ENCODE assay signal across 13 cellular contexts in the genomic region with DNA sequence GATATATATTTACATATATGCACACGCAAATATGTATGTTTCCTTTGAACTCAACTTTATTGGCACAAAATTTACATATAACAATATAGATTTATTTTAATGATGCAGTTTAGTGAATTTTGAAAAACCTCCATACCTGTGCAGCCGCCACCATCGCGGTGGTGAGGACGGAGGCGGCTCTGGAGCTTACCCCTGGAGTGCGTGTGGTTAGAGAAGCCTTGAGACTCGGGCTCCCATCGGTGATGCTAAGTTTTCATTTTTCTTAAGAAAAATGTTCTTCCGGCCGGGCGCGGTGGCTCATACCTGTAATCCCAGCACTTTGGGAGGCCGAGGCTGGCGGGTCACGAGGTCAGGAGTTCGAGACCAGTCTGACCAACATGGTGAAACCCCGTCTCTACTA. TPM values are rescaled to one million over a fixed set of nuclear protein-coding genes. Genes with fewer than 3 reads are reported as not detected.
DNase-seq lines count a peak whose midpoint lies in the region; ATAC-seq and TF ChIP-seq lines count a peak whose summit lies in the region.
"Had no signal": no experiment of that assay in that cellular context is flagged by ENCODE, and none has a peak within 500 bp of the region (broad histone marks: within the 10 kb centered on the region; RNA-seq: fewer than 3 reads in every experiment).

No MANE protein-coding gene starts in this region.

- H3K27ac ChIP-seq in breast epithelium: no peak overlapping the region
- H3K27ac ChIP-seq: SK-N-MC had no signal

- peak overlapping the region in 2 of 3 donors; percentile 57 to 78 for H3K4me3 ChIP-seq in breast epithelium
- H3K4me3 ChIP-seq: SK-N-MC had no signal

- no TSS peak for BruUV-seq in MCF 10A (replicated peaks; lab: Mats Ljungman, UMichigan)

- no peaks in the 10 kb centered on the region for H3K9me3 Mint-ChIP-seq in MCF 10A (ENCODE audit: unreplicated experiment)
- H3K9me3 Mint-ChIP-seq in naive thymus-derived CD8-positive, alpha-beta T cell: no peaks in the 10 kb centered on the region

- no peak overlapping the region for H3K4me3 Mint-ChIP-seq in MCF 10A (ENCODE audit: unreplicated experiment)
- peak overlapping the region; percentile 59 to 77 (median 69) for H3K4me3 Mint-ChIP-seq in naive thymus-derived CD8-positive, alpha-beta T cell

- peaks cover 12% of the 10 kb centered on the region for H3K4me1 Mint-ChIP-seq in MCF 10A (ENCODE audit: insufficient read depth, unreplicated experiment)
- H3K4me1 Mint-ChIP-seq in naive thymus-derived CD8-positive, alpha-beta T cell: peaks cover 0 to 6% (median 3%) of the 10 kb centered on the region in 4 donors

- H3K27ac Mint-ChIP-seq in MCF 10A (ENCODE audit: low read depth, unreplicated experiment): no peak overlapping the region
- H3K27ac Mint-ChIP-seq in naive thymus-derived CD8-positive, alpha-beta T cell: no peak overlapping the region

- no peak for TF ChIP-seq POLR2A in breast epithelium (IDR thresholded peaks at IDR 0.05)

- no peak for TF ChIP-seq CTCF in breast epithelium (IDR thresholded peaks at IDR 0.05)
- TF ChIP-seq CTCF in MCF 10A (IDR thresholded peaks at IDR 0.05; ENCODE audit: unreplicated experiment): no peak

- CTCF ChIA-PET in MCF 10A (lab: Yijun Ruan, JAX): interaction anchor here (1.0 to 1.4 kb wide), 3 partner anchors 15 to 35 kb away, joined by 3 read pairs; no protein-coding TSS in a partner anchor

- no peaks in the 10 kb centered on the region for H3K36me3 ChIP-seq in breast epithelium

- peaks cover 0 to 5% of the 10 kb centered on the region in 2 donors for H3K27me3 ChIP-seq in breast epithelium

- no peaks in the 10 kb centered on the region for H3K27me3 Mint-ChIP-seq in MCF 10A (ENCODE audit: insufficient read depth, unreplicated experiment)
- H3K27me3 Mint-ChIP-seq in naive thymus-derived CD8-positive, alpha-beta T cell: peaks cover 8 to 33% (median 16%) of the 10 kb centered on the region in 5 donors

- H3K9me3 ChIP-seq in breast epithelium: no peaks in the 10 kb centered on the region

- no peaks in the 10 kb centered on the region for H3K4me1 ChIP-seq in breast epithelium

- ATAC-seq in naive thymus-derived CD8-positive, alpha-beta T cell: no peak
- ATAC-seq in HG03159 (IDR thresholded peaks at IDR 0.05; ENCODE audit: unreplicated experiment): no peak
- no peak for ATAC-seq in GM18909 (IDR thresholded peaks at IDR 0.05; ENCODE audit: poor library complexity, unreplicated experiment)

- intact Hi-C loops in breast epithelium (cut with DNase I; ENCODE audit: low total_unique reads): no loop called here
- intact Hi-C loops in MCF 10A (cut with micrococcal nuclease): no loop called here

- no peaks in the 10 kb centered on the region for H3K36me3 Mint-ChIP-seq in MCF 10A (ENCODE audit: insufficient read depth, unreplicated experiment)
- no peaks in the 10 kb centered on the region for H3K36me3 Mint-ChIP-seq in naive thymus-derived CD8-positive, alpha-beta T cell

- DNase-seq in breast epithelium (ENCODE audit: low spot score in 2 of 2) (no peak), MCF 10A (ENCODE audit: unreplicated experiment) (no peak), ecto neural progenitor cell (ENCODE audit: low spot score) (peak; percentile 11), NCI-H187 (lab: John Stamatoyannopoulos, UW) (no peak), T-helper 2 cell (no peak)
- no peak for DNase-seq in naive thymus-derived CD8-positive, alpha-beta T cell
- DNase-seq: activated CD4-positive, CD25-positive, alpha-beta regulatory T cell; DMS79; foreskin fibroblast; NCI-H2171 had no signal

- POLR2A ChIA-PET in MCF 10A (lab: Yijun Ruan, JAX): no interaction called here
- POLR2A ChIA-PET in naive thymus-derived CD8-positive, alpha-beta T cell (lab: Charles Lee): interaction anchor here (2.2 to 3.0 kb wide), 2 partner anchors 10 to 31 kb away, joined by 10 to 12 read pairs; a partner anchor contains a TSS

RNA-seq across cellular contexts. Expression of a gene that starts 31.8 kb away (rescaled TPM):
- total RNA-seq in breast epithelium (under 1 TPM in 1 of 3 donors, not detected in 2; 0.29 TPM), MCF 10A (2022) (3.0 and 4.7 TPM in 2 replicates)
- total RNA-seq in naive thymus-derived CD8-positive, alpha-beta T cell: 1 to 10 TPM; 1.6 to 1.7 TPM
- polyA plus RNA-seq in naive thymus-derived CD8-positive, alpha-beta T cell: under 1 TPM; 0.19 to 0.54 (median 0.47) TPM
